ENCODE assay signal across 1 cellular context in the genomic region with DNA sequence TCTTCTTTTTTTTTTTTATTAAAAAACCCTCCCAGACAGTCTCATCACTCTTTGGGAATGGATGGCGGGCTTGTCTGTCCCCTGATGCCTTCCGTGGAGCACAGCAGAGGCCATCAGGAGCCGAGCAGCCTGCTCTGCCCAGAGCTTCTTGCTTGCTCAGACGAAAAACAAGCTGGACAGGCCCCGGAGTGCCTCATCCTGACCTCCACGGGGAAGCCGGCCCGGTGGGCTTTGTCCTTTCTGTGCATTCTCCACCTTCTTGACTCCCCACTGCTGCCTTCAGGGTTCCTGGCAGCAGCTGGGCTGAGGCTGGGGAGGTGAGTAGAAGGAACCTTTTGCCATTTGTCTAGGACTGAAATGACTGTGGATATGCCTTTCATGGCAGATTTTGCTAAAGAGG.
TF ChIP-seq lines count a peak whose summit lies in the region.

No MANE protein-coding gene starts in this region.

TF ChIP-seq in GM23338, 12 proteins besides CTCF, POLR2A, EP300 and RAD21 (continued from another document):
- TF ChIP-seq, protein P1, sequence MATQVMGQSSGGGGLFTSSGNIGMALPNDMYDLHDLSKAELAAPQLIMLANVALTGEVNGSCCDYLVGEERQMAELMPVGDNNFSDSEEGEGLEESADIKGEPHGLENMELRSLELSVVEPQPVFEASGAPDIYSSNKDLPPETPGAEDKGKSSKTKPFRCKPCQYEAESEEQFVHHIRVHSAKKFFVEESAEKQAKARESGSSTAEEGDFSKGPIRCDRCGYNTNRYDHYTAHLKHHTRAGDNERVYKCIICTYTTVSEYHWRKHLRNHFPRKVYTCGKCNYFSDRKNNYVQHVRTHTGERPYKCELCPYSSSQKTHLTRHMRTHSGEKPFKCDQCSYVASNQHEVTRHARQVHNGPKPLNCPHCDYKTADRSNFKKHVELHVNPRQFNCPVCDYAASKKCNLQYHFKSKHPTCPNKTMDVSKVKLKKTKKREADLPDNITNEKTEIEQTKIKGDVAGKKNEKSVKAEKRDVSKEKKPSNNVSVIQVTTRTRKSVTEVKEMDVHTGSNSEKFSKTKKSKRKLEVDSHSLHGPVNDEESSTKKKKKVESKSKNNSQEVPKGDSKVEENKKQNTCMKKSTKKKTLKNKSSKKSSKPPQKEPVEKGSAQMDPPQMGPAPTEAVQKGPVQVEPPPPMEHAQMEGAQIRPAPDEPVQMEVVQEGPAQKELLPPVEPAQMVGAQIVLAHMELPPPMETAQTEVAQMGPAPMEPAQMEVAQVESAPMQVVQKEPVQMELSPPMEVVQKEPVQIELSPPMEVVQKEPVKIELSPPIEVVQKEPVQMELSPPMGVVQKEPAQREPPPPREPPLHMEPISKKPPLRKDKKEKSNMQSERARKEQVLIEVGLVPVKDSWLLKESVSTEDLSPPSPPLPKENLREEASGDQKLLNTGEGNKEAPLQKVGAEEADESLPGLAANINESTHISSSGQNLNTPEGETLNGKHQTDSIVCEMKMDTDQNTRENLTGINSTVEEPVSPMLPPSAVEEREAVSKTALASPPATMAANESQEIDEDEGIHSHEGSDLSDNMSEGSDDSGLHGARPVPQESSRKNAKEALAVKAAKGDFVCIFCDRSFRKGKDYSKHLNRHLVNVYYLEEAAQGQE (IDR thresholded peaks at IDR 0.05; ENCODE audit: unreplicated experiment) = no peak
- TF ChIP-seq CREB1 (CRISPR knock-in tag; IDR thresholded peaks at IDR 0.05; ENCODE audit: low read depth) (no peak), NANOG (IDR thresholded peaks at IDR 0.05; ENCODE audit: borderline replicate concordance) (no peak), JUNB (IDR thresholded peaks at IDR 0.05; ENCODE audit: unreplicated experiment) (no peak)
- TF ChIP-seq, protein P2, sequence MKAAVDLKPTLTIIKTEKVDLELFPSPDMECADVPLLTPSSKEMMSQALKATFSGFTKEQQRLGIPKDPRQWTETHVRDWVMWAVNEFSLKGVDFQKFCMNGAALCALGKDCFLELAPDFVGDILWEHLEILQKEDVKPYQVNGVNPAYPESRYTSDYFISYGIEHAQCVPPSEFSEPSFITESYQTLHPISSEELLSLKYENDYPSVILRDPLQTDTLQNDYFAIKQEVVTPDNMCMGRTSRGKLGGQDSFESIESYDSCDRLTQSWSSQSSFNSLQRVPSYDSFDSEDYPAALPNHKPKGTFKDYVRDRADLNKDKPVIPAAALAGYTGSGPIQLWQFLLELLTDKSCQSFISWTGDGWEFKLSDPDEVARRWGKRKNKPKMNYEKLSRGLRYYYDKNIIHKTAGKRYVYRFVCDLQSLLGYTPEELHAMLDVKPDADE (IDR thresholded peaks at IDR 0.05) = no peak
